ENCODE assay signal across 8 cellular contexts in the genomic region with DNA sequence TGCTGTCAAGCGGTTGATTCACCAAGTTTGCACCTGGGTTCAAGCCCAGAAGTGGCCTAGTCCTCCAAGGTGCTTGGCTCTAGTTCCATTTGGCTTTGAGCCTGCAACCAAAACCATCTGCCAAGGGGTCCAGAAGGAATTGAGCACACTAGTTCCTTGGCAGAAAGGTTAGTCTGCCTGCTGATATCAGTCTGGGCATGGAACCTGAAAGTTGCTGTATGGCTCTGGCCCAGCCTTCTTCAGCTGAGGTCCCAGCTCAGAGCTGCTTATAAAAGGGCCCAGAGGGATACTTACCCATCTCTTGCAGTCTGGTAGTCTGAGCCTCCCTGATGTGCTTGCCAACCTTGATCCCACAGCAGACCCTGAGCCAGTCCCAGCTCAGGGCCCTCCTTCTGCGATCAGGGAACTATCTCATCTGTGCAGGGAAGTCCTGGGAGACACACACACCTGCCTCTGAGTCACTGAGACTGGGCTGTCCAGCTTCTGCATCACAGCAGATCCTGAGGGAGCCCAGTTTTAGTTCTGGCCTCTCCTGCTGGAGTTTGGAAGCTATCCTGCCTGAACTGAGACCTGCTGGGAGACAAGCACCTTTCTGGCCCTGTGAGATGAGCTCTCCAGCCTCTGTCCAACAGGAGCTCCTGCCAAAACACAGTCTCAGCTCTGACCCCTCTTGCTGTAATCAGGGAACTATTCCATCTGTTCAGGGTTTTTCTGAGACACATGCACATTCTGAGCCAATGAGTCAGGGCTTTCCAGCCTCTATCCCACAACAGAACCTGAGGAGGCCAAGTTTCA.
DNase-seq lines count a peak whose midpoint lies in the region; ATAC-seq and TF ChIP-seq lines count a peak whose summit lies in the region.
"Had no signal": no experiment of that assay in that cellular context is flagged by ENCODE, and none has a peak within 500 bp of the region (broad histone marks: within the 10 kb centered on the region; RNA-seq: fewer than 3 reads in every experiment).

No MANE protein-coding gene starts in this region.

- no peaks in the 10 kb centered on the region for H3K36me3 ChIP-seq in effector memory CD4-positive, alpha-beta T cell (ENCODE audit: control insufficient read depth, insufficient read depth, low read length)

- peak; percentile 96 for ATAC-seq in SK-N-SH treated with all-trans-retinoic acid at 6 μM for 48 hours

- H3K9me3 Mint-ChIP-seq in mesothelial cell of epicardium: peaks cover 23% of the 10 kb centered on the region

- no peak overlapping the region for H3K4me3 Mint-ChIP-seq in mesothelial cell of epicardium

- no peak overlapping the region for H3K4me3 ChIP-seq in effector memory CD4-positive, alpha-beta T cell (ENCODE audit: insufficient read depth, low read depth, low read length, poor library complexity, severe bottlenecking)

- H3K9me3 ChIP-seq in effector memory CD4-positive, alpha-beta T cell (ENCODE audit: control insufficient read depth, low read length): no peaks in the 10 kb centered on the region

- H3K4me1 ChIP-seq in effector memory CD4-positive, alpha-beta T cell (ENCODE audit: control insufficient read depth, insufficient read depth, low read length, poor library complexity, severe bottlenecking): no peaks in the 10 kb centered on the region

- H3K27ac Mint-ChIP-seq in mesothelial cell of epicardium: no peak overlapping the region

- H3K27me3 Mint-ChIP-seq in mesothelial cell of epicardium (ENCODE audit: low read depth): no peaks in the 10 kb centered on the region

- DNase-seq in HCEC 1CT: peak; percentile 87
- DNase-seq in glomerular visceral epithelial cell (ENCODE audit: extremely low spot score): peak; percentile 88
- DNase-seq in smooth muscle cell of the brain vasculature (ENCODE audit: low read depth, low spot score): peak; percentile 29
- no peak for DNase-seq in effector memory CD4-positive, alpha-beta T cell
- DNase-seq in putamen (ENCODE audit: low spot score): no peak
- DNase-seq in mesothelial cell of epicardium (ENCODE audit: low spot score in 2 of 2, unreplicated experiment in 2 of 2): no peak
- DNase-seq: dermis blood vessel endothelial cell had no signal

- peaks cover 2% of the 10 kb centered on the region for H3K36me3 Mint-ChIP-seq in mesothelial cell of epicardium

- H3K27me3 ChIP-seq in effector memory CD4-positive, alpha-beta T cell (replicated peaks; ENCODE audit: control insufficient read depth, insufficient read depth, low read length, poor library complexity, severe bottlenecking): no peaks in the 10 kb centered on the region

- H3K27ac ChIP-seq in effector memory CD4-positive, alpha-beta T cell (ENCODE audit: insufficient read depth, low read length, poor library complexity, severe bottlenecking): no peak overlapping the region

- H3K4me1 Mint-ChIP-seq in mesothelial cell of epicardium: peaks cover 3% of the 10 kb centered on the region

- no peak for TF ChIP-seq CTCF in mesothelial cell of epicardium (IDR thresholded peaks at IDR 0.05; ENCODE audit: unreplicated experiment)

TF ChIP-seq in SK-N-SH treated with all-trans-retinoic acid at 6 μM for 48 hours, 23 proteins besides CTCF, POLR2A, EP300 and RAD21:
- no peak for TF ChIP-seq ZFP3 (CRISPR knock-in tag; IDR thresholded peaks at IDR 0.05)
- no peak for TF ChIP-seq ZNF70 (CRISPR knock-in tag; IDR thresholded peaks at IDR 0.05)
- TF ChIP-seq OSR1 (CRISPR knock-in tag; IDR thresholded peaks at IDR 0.05): no peak
- TF ChIP-seq CSDC2 (CRISPR knock-in tag; IDR thresholded peaks at IDR 0.05): no peak
- TF ChIP-seq ZNF565 (CRISPR knock-in tag; conservative IDR thresholded peaks at IDR 0.05; ENCODE audit: low read depth): no peak
- TF ChIP-seq, protein P1, sequence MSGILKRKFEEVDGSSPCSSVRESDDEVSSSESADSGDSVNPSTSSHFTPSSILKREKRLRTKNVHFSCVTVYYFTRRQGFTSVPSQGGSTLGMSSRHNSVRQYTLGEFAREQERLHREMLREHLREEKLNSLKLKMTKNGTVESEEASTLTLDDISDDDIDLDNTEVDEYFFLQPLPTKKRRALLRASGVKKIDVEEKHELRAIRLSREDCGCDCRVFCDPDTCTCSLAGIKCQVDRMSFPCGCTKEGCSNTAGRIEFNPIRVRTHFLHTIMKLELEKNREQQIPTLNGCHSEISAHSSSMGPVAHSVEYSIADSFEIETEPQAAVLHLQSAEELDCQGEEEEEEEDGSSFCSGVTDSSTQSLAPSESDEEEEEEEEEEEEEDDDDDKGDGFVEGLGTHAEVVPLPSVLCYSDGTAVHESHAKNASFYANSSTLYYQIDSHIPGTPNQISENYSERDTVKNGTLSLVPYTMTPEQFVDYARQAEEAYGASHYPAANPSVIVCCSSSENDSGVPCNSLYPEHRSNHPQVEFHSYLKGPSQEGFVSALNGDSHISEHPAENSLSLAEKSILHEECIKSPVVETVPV (CRISPR knock-in tag; IDR thresholded peaks at IDR 0.05): no peak
- TF ChIP-seq TOX (CRISPR knock-in tag; IDR thresholded peaks at IDR 0.05; ENCODE audit: borderline replicate concordance): no peak
- no peak for TF ChIP-seq ISL1 (CRISPR knock-in tag; IDR thresholded peaks at IDR 0.05)
- TF ChIP-seq TSHZ2 (CRISPR knock-in tag; IDR thresholded peaks at IDR 0.05): no peak
- no peak for TF ChIP-seq GLIS3 (CRISPR knock-in tag; IDR thresholded peaks at IDR 0.05)

Comparison
In these comparisons a context has a peak if more than half of its experiments do, and no peak if none do; other contexts are left out.
1. DNase-seq: peak in HCEC 1CT (single experiment), glomerular visceral epithelial cell (single experiment) and smooth muscle cell of the brain vasculature (single experiment); none in effector memory CD4-positive, alpha-beta T cell (0 of 3), putamen (single experiment) and mesothelial cell of epicardium (0 of 2).